ENCODE assay signal across 9 cellular contexts in genomic region chrX:56233100-56233499, GRCh38. TPM values are rescaled to one million over a fixed set of nuclear protein-coding genes. Genes with fewer than 3 reads are reported as not detected.
DNase-seq lines count a peak whose midpoint lies in the region; ATAC-seq and TF ChIP-seq lines count a peak whose summit lies in the region.
"Had no signal": no experiment of that assay in that cellular context is flagged by ENCODE, and none has a peak within 500 bp of the region (broad histone marks: within the 10 kb centered on the region; RNA-seq: fewer than 3 reads in every experiment).

No MANE protein-coding gene starts in this region.

- CTCF ChIA-PET in activated B cell treated with CpG ODN at 0.5 μM for 24 hours (lab: Charles Lee): interaction anchor here (0.7 to 1.6 kb wide), 4 partner anchors 11 to 515 kb away, joined by 3 to 4 read pairs (median 4); partner anchors contain the start of gene RRAGB

- no peaks in the 10 kb centered on the region for H3K9me3 Mint-ChIP-seq in activated B cell treated with CpG ODN at 0.5 μM for 24 hours

- POLR2A ChIA-PET in activated B cell treated with CpG ODN at 0.5 μM for 24 hours (lab: Charles Lee): interaction anchor here (1.1 to 3.2 kb wide), 6 partner anchors 10 to 744 kb away, joined by 3 to 24 read pairs (median 6); partner anchors contain the start of genes RRAGB and USP51

- 6 to 52% (median 24%) methylated on average over 17 of the region's 17 CpGs for WGBS in heart left ventricle, 4 donors
- WGBS in psoas muscle, 3 donors: 3 to 21% (median 8%) methylated on average over 14 to 17 of the region's 17 CpGs

- ATAC-seq in activated B cell treated with CpG ODN at 0.5 μM for 24 hours (ENCODE audit: low read depth) (no peak), heart left ventricle (peak in 3 of 4 donors; percentile 29 to 72 (median 60)), psoas muscle (peak; percentile 42 to 76 (median 50)), HG02852 (IDR thresholded peaks at IDR 0.05; ENCODE audit: unreplicated experiment) (no peak)

- H3K27me3 Mint-ChIP-seq in activated B cell treated with CpG ODN at 0.5 μM for 24 hours: no peaks in the 10 kb centered on the region

- H3K9me3 ChIP-seq in heart left ventricle (no peaks in the 10 kb centered on the region), psoas muscle (no peaks in the 10 kb centered on the region)
- H3K9me3 ChIP-seq: MG63 had no signal

- H3K4me3 ChIP-seq in GM12865 (ENCODE audit: low read depth, low read length) (peak overlapping the region; percentile 79), heart left ventricle (peak overlapping the region; percentile 13 to 69 (median 55)), psoas muscle (peak overlapping the region; percentile 71)
- H3K4me3 ChIP-seq: MG63 had no signal

- DNase-seq in GM12865 (ENCODE audit: low read depth): peak; percentile 14
- DNase-seq in activated B cell treated with CpG ODN at 0.5 μM for 24 hours: no peak
- peak in 1 of 5 donors; percentile 32 for DNase-seq in heart left ventricle
- DNase-seq in psoas muscle: peak in 1 of 2 donors; percentile 50
- no peak for DNase-seq in NK-92 treated with Interleukin-12 subunit alpha and Interleukin-12 subunit beta, amount 100 ng/mL, for 24 hours (lab: John Stamatoyannopoulos, UW)
- DNase-seq in superior temporal gyrus (ENCODE audit: extremely low spot score): no peak
- DNase-seq in NCI-H526 (lab: John Stamatoyannopoulos, UW): no peak
- DNase-seq: MG63 had no signal

- intact Hi-C loops in activated B cell treated with CpG ODN at 0.5 μM for 24 hours (cut with micrococcal nuclease): loop anchor here (2.0 to 10.0 kb wide), 3 partner anchors 166 to 334 kb away; no protein-coding TSS in a partner anchor
- intact Hi-C loops in heart left ventricle (cut with DNase I): loop anchor here in 2 of 10 donors (10.0 kb wide), 2 partner anchors 328 to 518 kb away; partner anchors contain the start of gene RRAGB (in 1 of the 2)
- intact Hi-C loops in psoas muscle (cut with DNase I): no loop called here

- H3K4me1 ChIP-seq in heart left ventricle (peaks cover 0 to 24% (median under 1%) of the 10 kb centered on the region in 12 donors), psoas muscle (no peaks in the 10 kb centered on the region)

- peak overlapping the region; percentile 34 to 81 (median 70) for H3K27ac ChIP-seq in heart left ventricle
- peak overlapping the region; percentile 68 for H3K27ac ChIP-seq in psoas muscle

- H3K36me3 ChIP-seq in heart left ventricle (no peaks in the 10 kb centered on the region), psoas muscle (ENCODE audit: insufficient read depth in 1 of 2, low read depth in 1 of 2) (no peaks in the 10 kb centered on the region)
- H3K36me3 ChIP-seq: MG63 had no signal

- no peak for TF ChIP-seq POLR2A in heart left ventricle (IDR thresholded peaks at IDR 0.05)

- TF ChIP-seq CTCF in GM12865 (IDR thresholded peaks at IDR 0.05; ENCODE audit: insufficient read depth, low read depth, low read length, missing control alignments): no peak
- no peak for TF ChIP-seq CTCF in activated B cell treated with CpG ODN at 0.5 μM for 24 hours (IDR thresholded peaks at IDR 0.05)
- no peak for TF ChIP-seq CTCF in heart left ventricle (IDR thresholded peaks at IDR 0.05)
- TF ChIP-seq CTCF in psoas muscle (IDR thresholded peaks at IDR 0.05): no peak

- H3K36me3 Mint-ChIP-seq in activated B cell treated with CpG ODN at 0.5 μM for 24 hours (ENCODE audit: low read depth): peaks cover 8% of the 10 kb centered on the region

- peak overlapping the region; percentile 88 for H3K4me3 Mint-ChIP-seq in activated B cell treated with CpG ODN at 0.5 μM for 24 hours

- peaks cover 0 to 19% (median 0%) of the 10 kb centered on the region in 9 donors for H3K27me3 ChIP-seq in heart left ventricle
- H3K27me3 ChIP-seq in psoas muscle (ENCODE audit: insufficient read depth in 3 of 3, low read length in 2 of 3): peaks cover 0 to 21% (median 0%) of the 10 kb centered on the region in 3 donors
- H3K27me3 ChIP-seq: MG63 had no signal

- H3K27ac Mint-ChIP-seq in activated B cell treated with CpG ODN at 0.5 μM for 24 hours: peak overlapping the region; percentile 83

- H3K4me1 Mint-ChIP-seq in activated B cell treated with CpG ODN at 0.5 μM for 24 hours: peaks cover 38% of the 10 kb centered on the region

RNA-seq across cellular contexts. Expression of gene KLF8, which starts 0.9 kb away (rescaled TPM):
- 15.2 and 17.8 TPM in 2 replicates for total RNA-seq in activated B cell treated with CpG ODN at 0.5 μM for 24 hours
- 1 to 10 TPM; 1.4 to 6.2 (median 2.6) TPM for total RNA-seq in heart left ventricle
- 1 to 10 TPM; 1.6 to 3.5 TPM for polyA plus RNA-seq in heart left ventricle
- 1 to 10 TPM; 2.5 to 5.0 (median 3.6) TPM for total RNA-seq in psoas muscle
- polyA plus RNA-seq in psoas muscle: 1 to 10 TPM in 2 of 3 donors, under 1 TPM in 1; 0.99 to 4.3 (median 1.8) TPM

Comparison
In these comparisons a context has a peak if more than half of its experiments do, and no peak if none do; other contexts are left out.
1. ATAC-seq: peak in heart left ventricle (3 of 4) and psoas muscle (4 of 4); none in activated B cell treated with CpG ODN at 0.5 μM for 24 hours (single experiment) and HG02852 (single experiment).
2. Peak in every context shown above with its lines, with median percentiles within 50 percentile points of each other: H3K4me3 ChIP-seq.